8 cellular contexts compared by ENCODE assay signal in genomic region chr9:34611811-34612787, GRCh38. TPM values are rescaled to one million over a fixed set of nuclear protein-coding genes. Genes with fewer than 3 reads are reported as not detected.
A peak's percentile ranks its signal among the peaks of the same experiment; 100 is the strongest.
DNase-seq lines count a peak whose midpoint lies in the region; ATAC-seq lines count a peak whose summit lies in the region.

Gene RPP25L (minus strand): TSS chr9:34612097. CDS start chr9:34611296, 801 bp downstream.

- H3K27ac ChIP-seq in BLaER1 (peak within 1 kb of the TSS; percentile 96), mesenchymal stem cell (ENCODE audit: low read length, poor library complexity, severe bottlenecking) (peak within 1 kb of the TSS; percentile 67)

- POLR2A ChIA-PET in activated CD8-positive, alpha-beta memory T cell treated with anti-CD3 and anti-CD28 coated beads for 36 hours (lab: Charles Lee) = interaction anchor here (0.6 to 1.3 kb wide), 3 partner anchors 8 to 34 kb away, joined by 4 to 5 read pairs (median 4); partner anchors contain the start of genes DCTN3 and GALT

- H3K9me3 Mint-ChIP-seq in effector memory CD8-positive, alpha-beta T cell = no peaks in the 10 kb centered on the region

- H2BK120ac ChIP-seq in mesenchymal stem cell (ENCODE audit: low read depth, low read length) = peak within 1 kb of the TSS; percentile 19

- H2AK5ac ChIP-seq in mesenchymal stem cell (ENCODE audit: low read length, severe bottlenecking) = peak within 1 kb of the TSS; percentile 33

- no peaks in the 10 kb centered on the region for H3K9me3 ChIP-seq in BLaER1
- no peaks in the 10 kb centered on the region for H3K9me3 ChIP-seq in mesenchymal stem cell (ENCODE audit: control insufficient read depth, low read length)

- peak within 1 kb of the TSS; percentile 47 for H4K91ac ChIP-seq in mesenchymal stem cell (ENCODE audit: low read length)

- H3K23ac ChIP-seq in mesenchymal stem cell (ENCODE audit: low read length in 2 of 2) = peak within 1 kb of the TSS in 1 of 2 experiments; percentile 98

- peaks cover 29% of the 10 kb centered on the region for H3K36me3 Mint-ChIP-seq in effector memory CD8-positive, alpha-beta T cell (ENCODE audit: insufficient read depth)

- no peaks in the 10 kb centered on the region for H3K27me3 Mint-ChIP-seq in effector memory CD8-positive, alpha-beta T cell

- peak within 1 kb of the TSS; percentile 85 for H3K4me3 ChIP-seq in BLaER1
- peak within 1 kb of the TSS; percentile 73 to 99 for H3K4me3 ChIP-seq in mesenchymal stem cell (ENCODE audit: insufficient read depth in 1 of 2, low read depth in 1 of 2, low read length in 2 of 2)

- H3K4me1 ChIP-seq in BLaER1 = peaks cover 20% of the 10 kb centered on the region
- peaks cover 13% of the 10 kb centered on the region for H3K4me1 ChIP-seq in mesenchymal stem cell (ENCODE audit: control insufficient read depth, insufficient read depth, low read depth, low read length)

- WGBS in mesenchymal stem cell = 2% methylated on average over 77 of the region's 77 CpGs

- H3K4me1 Mint-ChIP-seq in effector memory CD8-positive, alpha-beta T cell (ENCODE audit: low read depth in 2 of 2) = peaks cover 16 to 19% of the 10 kb centered on the region in 2 donors

- no peaks in the 10 kb centered on the region for H4K20me1 ChIP-seq in BLaER1

- peak within 1 kb of the TSS; percentile 81 to 87 for H3K18ac ChIP-seq in mesenchymal stem cell (ENCODE audit: low read depth in 1 of 2, low read length in 2 of 2)

- H3K4me2 ChIP-seq in BLaER1 (peak within 1 kb of the TSS; percentile 92), mesenchymal stem cell (ENCODE audit: low read length, poor library complexity, severe bottlenecking) (peak within 1 kb of the TSS; percentile 97)

- H3K27ac Mint-ChIP-seq in effector memory CD8-positive, alpha-beta T cell = peak within 1 kb of the TSS; percentile 95 to 98

- peak within 1 kb of the TSS; percentile 97 for H4K8ac ChIP-seq in mesenchymal stem cell (ENCODE audit: low read length)

- peak within 1 kb of the TSS in 1 of 2 experiments; percentile 33 for H2BK12ac ChIP-seq in mesenchymal stem cell (ENCODE audit: low read length in 2 of 2)

- peak within 1 kb of the TSS; percentile 77 to 81 for H3K4me3 Mint-ChIP-seq in effector memory CD8-positive, alpha-beta T cell

- H3K14ac ChIP-seq in mesenchymal stem cell (ENCODE audit: low read length in 2 of 2) = peak within 1 kb of the TSS in 1 of 2 experiments; percentile 84

- peak within 1 kb of the TSS; percentile 77 to 95 for H3K4ac ChIP-seq in mesenchymal stem cell (ENCODE audit: low read depth in 1 of 2, low read length in 2 of 2)

- DNase-seq in NCI-H748 treated with DMSO at 0.1 percent for 48 hours (lab: John Stamatoyannopoulos, UW) = peak; percentile 73
- DNase-seq in effector memory CD8-positive, alpha-beta T cell = peak; percentile 80 to 85 (median 81)
- DNase-seq in mesenchymal stem cell = peak; percentile 90
- peak; percentile 59 for DNase-seq in stimulated activated CD8-positive, alpha-beta memory T cell treated with anti-CD3 and anti-CD28 coated beads, Interleukin-12 subunit alpha, Interleukin-12 subunit beta, amount 100 ng/mL, for 24 hours (ENCODE audit: extremely low read depth)

- peak within 1 kb of the TSS; percentile 6 for H2BK5ac ChIP-seq in mesenchymal stem cell (ENCODE audit: low read depth, low read length, poor library complexity, severe bottlenecking)

- ATAC-seq in GM19043 (IDR thresholded peaks at IDR 0.05; ENCODE audit: low read depth, unreplicated experiment) = peak; percentile 80
- peak; percentile 82 for ATAC-seq in HG03354 (IDR thresholded peaks at IDR 0.05; ENCODE audit: poor library complexity, severe bottlenecking, unreplicated experiment)
- peak; percentile 85 for ATAC-seq in effector memory CD8-positive, alpha-beta T cell (replicated peaks)

- H2AFZ ChIP-seq in mesenchymal stem cell (ENCODE audit: low read depth, low read length) = peak within 1 kb of the TSS; percentile 81

- H3K79me1 ChIP-seq in mesenchymal stem cell (replicated peaks; ENCODE audit: low read length, poor library complexity, severe bottlenecking) = peaks cover 9% of the 10 kb centered on the region

- H3K9ac ChIP-seq in BLaER1 = peak within 1 kb of the TSS; percentile 96
- peak within 1 kb of the TSS; percentile 97 for H3K9ac ChIP-seq in mesenchymal stem cell (ENCODE audit: low read length)

- peak within 1 kb of the TSS; percentile 90 for H2BK15ac ChIP-seq in mesenchymal stem cell (ENCODE audit: low read depth, poor library complexity, severe bottlenecking)

- CTCF ChIA-PET in activated CD8-positive, alpha-beta memory T cell treated with anti-CD3 and anti-CD28 coated beads for 36 hours (lab: Charles Lee) = interaction anchor here (0.9 to 6.2 kb wide), 3 partner anchors 8 to 34 kb away, joined by 3 to 89 read pairs (median 5); partner anchors contain the start of genes ARID3C, DCTN3, GALT and SIGMAR1

- H3K27me3 ChIP-seq in BLaER1 = no peaks in the 10 kb centered on the region
- peaks cover 0 to 5% of the 10 kb centered on the region in 2 experiments for H3K27me3 ChIP-seq in mesenchymal stem cell (ENCODE audit: control insufficient read depth in 1 of 2, insufficient read depth in 1 of 2, low read length in 2 of 2)

- H3K36me3 ChIP-seq in BLaER1 (peaks cover 26% of the 10 kb centered on the region; the same call in 1 of the 2 replicates), mesenchymal stem cell (ENCODE audit: control insufficient read depth in 1 of 2, insufficient read depth in 2 of 2, low read depth in 1 of 2, low read length in 2 of 2) (peaks cover 36 to 41% of the 10 kb centered on the region in 2 experiments)

RNA-seq across cellular contexts. Expression of gene RPP25L, which starts in this region (rescaled TPM):
- total RNA-seq in activated CD8-positive, alpha-beta memory T cell treated with anti-CD3 and anti-CD28 coated beads for 36 hours = 10 to 100 TPM; 34.1 to 39.5 TPM
- polyA plus RNA-seq in mesenchymal stem cell (2013, experiment 1 of 2) = 22.9 TPM
- polyA plus RNA-seq in mesenchymal stem cell (2013, experiment 2 of 2) = 22.5 TPM

Comparison
In these comparisons a context has a peak if more than half of its experiments do, and no peak if none do; other contexts are left out.
1. Peak in every context shown above with its lines: DNase-seq, ATAC-seq, H3K4me3 ChIP-seq and H3K27ac ChIP-seq.